Comparison of ENCODE assay signal across 25 cellular contexts in the genomic region with DNA sequence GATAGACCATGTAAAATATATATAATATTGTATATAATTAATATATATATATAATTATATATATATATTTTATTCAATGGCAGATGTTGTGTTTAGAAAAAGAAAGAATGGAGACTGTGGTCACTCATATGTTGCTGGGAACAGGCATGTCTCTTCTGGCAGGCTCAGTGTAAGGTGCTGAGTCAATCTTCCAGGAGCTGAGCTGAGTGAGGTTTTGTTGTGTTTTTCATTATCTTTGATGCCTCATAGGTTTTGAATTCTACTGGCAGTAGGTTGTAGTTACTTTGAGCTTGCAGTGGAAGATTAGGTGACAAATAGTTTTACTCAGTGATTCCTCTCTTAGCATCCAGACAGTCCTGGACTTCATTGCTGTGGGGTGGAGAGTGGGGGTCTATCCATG.
"Had no signal": no experiment of that assay in that cellular context is flagged by ENCODE, and none has a peak within 500 bp of the region (broad histone marks: within the 10 kb centered on the region; RNA-seq: fewer than 3 reads in every experiment).

No MANE protein-coding gene starts in this region.

- H3K27me3 ChIP-seq: esophagus squamous epithelium, gastroesophageal sphincter, heart left ventricle, hepatocyte, left lung had no signal

- FAIRE-seq: colon, endothelial cell of umbilical vein, frontal cortex, islet of Langerhans, keratinocyte had no signal

- DNase-seq: dermis blood vessel endothelial cell; dorsolateral prefrontal cortex; effector CD4-positive, alpha-beta T cell; effector memory CD4-positive, alpha-beta T cell; erythroblast; esophagus squamous epithelium; foreskin fibroblast; heart left ventricle; hypothalamus; left cardiac atrium; left lung; left ventricle myocardium superior; lower lobe of right lung; mesendoderm; midbrain; naive thymus-derived CD4-positive, alpha-beta T cell had no signal

- H3K4me1 ChIP-seq: esophagus squamous epithelium, gastroesophageal sphincter, heart left ventricle, left lung, lower lobe of right lung had no signal

- H2AFZ ChIP-seq: hepatocyte had no signal

- H3K36me3 ChIP-seq: esophagus squamous epithelium, gastroesophageal sphincter, heart left ventricle, left lung, lower lobe of right lung had no signal

- H3K4me3 ChIP-seq: coronary artery, dorsolateral prefrontal cortex, esophagus squamous epithelium, gastroesophageal sphincter, heart left ventricle, hepatocyte, left lung, lower lobe of right lung had no signal

- H3K79me2 ChIP-seq: hepatocyte had no signal

- H3K4me2 ChIP-seq: hepatocyte had no signal

- H3K9me3 ChIP-seq: esophagus squamous epithelium, left lung, lower lobe of right lung had no signal

- H3K27ac ChIP-seq: coronary artery, dorsolateral prefrontal cortex, epithelial cell of prostate, esophagus squamous epithelium, gastroesophageal sphincter, heart left ventricle, hepatocyte, left lung, lower lobe of right lung had no signal
